17 cellular contexts compared by ENCODE assay signal in genomic region chr1:28110555-28110954, GRCh38. TPM values are rescaled to one million over a fixed set of nuclear protein-coding genes. Genes with fewer than 3 reads are reported as not detected.
A peak's percentile ranks its signal among the peaks of the same experiment; 100 is the strongest.
DNase-seq lines count a peak whose midpoint lies in the region; ATAC-seq, FAIRE-seq and TF ChIP-seq lines count a peak whose summit lies in the region.
"Had no signal": no experiment of that assay in that cellular context is flagged by ENCODE, and none has a peak within 500 bp of the region (broad histone marks: within the 10 kb centered on the region; RNA-seq: fewer than 3 reads in every experiment).

No MANE protein-coding gene starts in this region.

- H3K4ac ChIP-seq in H1 (replicated peaks; ENCODE audit: insufficient read length, low read depth, low read length), result no peak overlapping the region

- no peak overlapping the region for H3K23ac ChIP-seq in H1 (ENCODE audit: insufficient read length)

- TF ChIP-seq EP300 in H1 (IDR thresholded peaks at IDR 0.05; ENCODE audit: borderline replicate concordance in 1 of 2, low read depth in 2 of 2, low read length in 2 of 2), result no peak

- H4K91ac ChIP-seq in H1 (replicated peaks; ENCODE audit: insufficient read length, low read length), result no peak overlapping the region

- H3K9me3 ChIP-seq in BLaER1 treated with 17β-estradiol and CSF1 and Interleukin-3, amounts not matched to agents 10 nM and 100 nM (replicated peaks in 1 of 11), result no peaks in the 10 kb centered on the region
- H3K9me3 ChIP-seq in H1 (ENCODE audit: insufficient read depth in 2 of 2, low read depth in 1 of 2, low read length in 1 of 2) (no peaks in the 10 kb centered on the region), mucosa of descending colon (no peaks in the 10 kb centered on the region)
- H3K9me3 ChIP-seq: esophagus muscularis mucosa had no signal

- no peaks in the 10 kb centered on the region for H3K79me1 ChIP-seq in H1 (ENCODE audit: low read depth, low read length)

- peaks cover 0 to 90% (median 43%) of the 10 kb centered on the region in 10 experiments; a peak in 18 of 20 replicates for H3K4me1 ChIP-seq in BLaER1 treated with 17β-estradiol and CSF1 and Interleukin-3, amounts not matched to agents 10 nM and 100 nM
- no peaks in the 10 kb centered on the region; a peak in 1 of 7 replicates for H3K4me1 ChIP-seq in H1 (replicated peaks in 1 of 4; ENCODE audit: control insufficient read depth in 3 of 4, insufficient read depth in 4 of 4, low read length in 3 of 4)
- H3K4me1 ChIP-seq in mucosa of descending colon (ENCODE audit: low read depth), result no peaks in the 10 kb centered on the region
- H3K4me1 ChIP-seq: esophagus muscularis mucosa had no signal

- no peak overlapping the region for H3K56ac ChIP-seq in H1 (replicated peaks; ENCODE audit: insufficient read length, low read depth, low read length)

- POLR2A ChIA-PET in H1 (lab: Charles Lee; ENCODE audit: partially characterized antibody), result interaction anchor here (0.7 kb wide), 1 partner anchor 10 kb away, joined by 3 read pairs; no protein-coding TSS in a partner anchor

- no peak overlapping the region for H2BK12ac ChIP-seq in H1 (ENCODE audit: low read depth, low read length)

- H3K18ac ChIP-seq in H1 (ENCODE audit: extremely low read depth, low read length), result no peak overlapping the region

- H3K4me2 ChIP-seq in BLaER1 treated with 17β-estradiol and CSF1 and Interleukin-3, amounts not matched to agents 10 nM and 100 nM, result peak overlapping the region in 7 of 11 experiments; percentile 30 to 86 (median 69); a peak in 12 of 22 replicates
- H3K4me2 ChIP-seq in H1 (ENCODE audit: insufficient read depth in 1 of 2, low read depth in 2 of 2, low read length in 2 of 2), result no peak overlapping the region

- no peak overlapping the region for H2AK5ac ChIP-seq in H1 (ENCODE audit: low read depth, low read length)

- no peak for TF ChIP-seq POLR2A in H1 (IDR thresholded peaks at IDR 0.05; ENCODE audit: control extremely low read depth in 1 of 2, low read depth in 2 of 2, low read length in 2 of 2)

- H2BK20ac ChIP-seq in H1 (ENCODE audit: low read length), result no peak overlapping the region

- no peak overlapping the region for H4K5ac ChIP-seq in H1 (ENCODE audit: insufficient read length, low read depth, low read length)

- H3K27ac ChIP-seq in BLaER1 treated with 17β-estradiol and CSF1 and Interleukin-3, amounts not matched to agents 10 nM and 100 nM, result peak overlapping the region in 7 of 11 experiments; percentile 9 to 97 (median 79); a peak in 12 of 22 replicates
- H3K27ac ChIP-seq in H1 (ENCODE audit: low read depth, low read length), result no peak overlapping the region
- H3K27ac ChIP-seq: esophagus muscularis mucosa had no signal

- whole genome bisulfite sequencing in H1 (ENCODE audit: extremely low coverage in 1 of 2, insufficient coverage in 1 of 2, insufficient read length in 1 of 2, insufficient replicate concordance in 2 of 2, low coverage in 1 of 2, low lambda C conversion rate in 2 of 2, missing lambda C conversion rate in 1 of 2), 2 experiments, result 82% methylated on average over 1 of the region's 1 CpG; no CpG with 5 or more reads in 1 of the 2 experiments

- intact Hi-C loops in mucosa of descending colon (cut with DNase I, micrococcal nuclease), result no loop called here

- peak overlapping the region in 4 of 11 experiments; percentile 24 to 81 (median 76); a peak in 7 of 22 replicates for H3K9ac ChIP-seq in BLaER1 treated with 17β-estradiol and CSF1 and Interleukin-3, amounts not matched to agents 10 nM and 100 nM
- H3K9ac ChIP-seq in H1 (replicated peaks in 1 of 4; ENCODE audit: extremely low read depth in 1 of 4, low read depth in 3 of 4, low read length in 3 of 4), result no peak overlapping the region

- no peak overlapping the region for H3K14ac ChIP-seq in H1 (ENCODE audit: insufficient read length)

- 0 out of 2 replicates have a peak overlapping the region, but pooled peaks have one; percentile 55 for H2AFZ ChIP-seq in H1 (ENCODE audit: low read length)

- H3K27me3 ChIP-seq in BLaER1 treated with 17β-estradiol and CSF1 and Interleukin-3, amounts not matched to agents 10 nM and 100 nM, result no peaks in the 10 kb centered on the region
- H3K27me3 ChIP-seq in H1 (replicated peaks in 1 of 4; ENCODE audit: control insufficient read depth in 3 of 4, extremely low read depth in 1 of 4, insufficient read depth in 3 of 4, low read length in 3 of 4), result no peaks in the 10 kb centered on the region
- H3K27me3 ChIP-seq: esophagus muscularis mucosa had no signal

- H3K23me2 ChIP-seq in H1 (ENCODE audit: low read depth, low read length), result peaks cover 2% of the 10 kb centered on the region; the same call in 1 of the 2 replicates

- CTCF ChIA-PET in H1 (lab: Charles Lee; ENCODE audit: partially characterized antibody), result interaction anchor here (0.5 to 2.2 kb wide), 4 partner anchors 9 to 799 kb away, joined by 3 to 9 read pairs (median 7); no protein-coding TSS in a partner anchor

- no peaks in the 10 kb centered on the region for H3K79me2 ChIP-seq in H1 (ENCODE audit: control insufficient read depth in 1 of 2, insufficient read depth in 2 of 2, low read length in 2 of 2)

- peak; percentile 27 for ATAC-seq in mucosa of descending colon
- ATAC-seq in HG03108 (IDR thresholded peaks at IDR 0.05; ENCODE audit: unreplicated experiment), result no peak
- ATAC-seq: WTC11 had no signal

- no peak overlapping the region for H3K4me3 ChIP-seq in BLaER1 treated with 17β-estradiol and CSF1 and Interleukin-3, amounts not matched to agents 10 nM and 100 nM
- H3K4me3 ChIP-seq in H1 (ENCODE audit: extremely low read depth in 1 of 4, insufficient read depth in 2 of 4, low read depth in 3 of 4, low read length in 4 of 4) (no peak overlapping the region), mucosa of descending colon (no peak overlapping the region)
- H3K4me3 ChIP-seq: esophagus muscularis mucosa had no signal

- DNase-seq in M059J (ENCODE audit: low read depth) (peak; percentile 55), H1 (ENCODE audit: low read depth in 1 of 2, low spot score in 2 of 2) (no peak), mucosa of descending colon (no peak), NCI-H2227 (lab: John Stamatoyannopoulos, UW; ENCODE audit: unreplicated experiment) (no peak), SKM-1 (lab: John Stamatoyannopoulos, UW; ENCODE audit: unreplicated experiment) (no peak), NCI-H748 (lab: John Stamatoyannopoulos, UW; ENCODE audit: unreplicated experiment) (no peak)
- DNase-seq: activated effector memory CD4-positive, alpha-beta T cell treated with Interleukin-2 at 50 U/mL for 16 hours; anterior cingulate cortex; cortex of kidney; NCI-H187 treated with DMSO at 0.1 percent for 48 hours; NCI-H510A treated with DMSO at 0.1 percent for 48 hours; posterior cingulate gyrus; stimulated activated naive CD4-positive, alpha-beta T cell treated with Interleukin-2 at 50 U/mL for 16 hours had no signal

- H4K8ac ChIP-seq in H1 (ENCODE audit: extremely low read depth, insufficient read depth, low read length), result no peak overlapping the region

- TF ChIP-seq CTCF in H1 (IDR thresholded peaks at IDR 0.05; ENCODE audit: control extremely low read depth in 1 of 3, insufficient read depth in 1 of 3, low read depth in 1 of 3, low read length in 3 of 3), result no peak
- TF ChIP-seq CTCF in mucosa of descending colon (IDR thresholded peaks at IDR 0.05), result no peak

- TF ChIP-seq RAD21 in H1 (IDR thresholded peaks at IDR 0.05 in 1 of 2, conservative IDR thresholded peaks at IDR 0.05 in 1 of 2; ENCODE audit: low read depth in 2 of 2, low read length in 2 of 2), result no peak

- H4K20me1 ChIP-seq in BLaER1 treated with 17β-estradiol and CSF1 and Interleukin-3, amounts not matched to agents 10 nM and 100 nM, result no peaks in the 10 kb centered on the region
- H4K20me1 ChIP-seq in H1 (replicated peaks in 1 of 2; ENCODE audit: control insufficient read depth in 1 of 2, insufficient read depth in 2 of 2, low read length in 2 of 2), result no peaks in the 10 kb centered on the region

- no peak overlapping the region for H2BK120ac ChIP-seq in H1 (replicated peaks; ENCODE audit: low read depth, low read length)

- H2BK5ac ChIP-seq in H1 (ENCODE audit: low read depth, low read length), result no peak overlapping the region

- no peak for FAIRE-seq in H1 (lab: Jason Lieb, UNC)

- H2BK15ac ChIP-seq in H1 (ENCODE audit: low read length), result no peak overlapping the region

- H3K36me3 ChIP-seq in BLaER1 treated with 17β-estradiol and CSF1 and Interleukin-3, amounts not matched to agents 10 nM and 100 nM, result no peaks in the 10 kb centered on the region
- H3K36me3 ChIP-seq in H1 (ENCODE audit: control insufficient read depth in 2 of 4, insufficient read depth in 4 of 4, low read length in 3 of 4), result no peaks in the 10 kb centered on the region
- H3K36me3 ChIP-seq in mucosa of descending colon (ENCODE audit: low read depth), result no peaks in the 10 kb centered on the region
- H3K36me3 ChIP-seq: esophagus muscularis mucosa had no signal

TF ChIP-seq in H1, 55 proteins besides CTCF, POLR2A, EP300 and RAD21:
- TF ChIP-seq FOSL1 (IDR thresholded peaks at IDR 0.05; ENCODE audit: insufficient read depth, low read depth, low read length), result no peak
- TF ChIP-seq SIRT6 (IDR thresholded peaks at IDR 0.05; ENCODE audit: low read length), result no peak
- TF ChIP-seq JUND (IDR thresholded peaks at IDR 0.05; ENCODE audit: low read length), result no peak
- no peak for TF ChIP-seq CREB1 (IDR thresholded peaks at IDR 0.05)
- TF ChIP-seq CHD1 (IDR thresholded peaks at IDR 0.05; ENCODE audit: low read depth, low read length), result no peak
- TF ChIP-seq PHF8 (conservative IDR thresholded peaks at IDR 0.05; ENCODE audit: low read depth, low read length), result no peak
- TF ChIP-seq ASH2L (IDR thresholded peaks at IDR 0.05; ENCODE audit: low read length), result no peak
- no peak for TF ChIP-seq HDAC2 (IDR thresholded peaks at IDR 0.05; ENCODE audit: borderline replicate concordance in 1 of 2, low read depth in 2 of 2, low read length in 2 of 2)
- no peak for TF ChIP-seq CBX8 (IDR thresholded peaks at IDR 0.05; ENCODE audit: borderline replicate concordance, low read depth, low read length)
- no peak for TF ChIP-seq SRF (IDR thresholded peaks at IDR 0.05; ENCODE audit: low read depth, low read length)
- TF ChIP-seq POU5F1 (IDR thresholded peaks at IDR 0.05; ENCODE audit: low read depth, low read length), result no peak
- no peak for TF ChIP-seq RBBP5 (IDR thresholded peaks at IDR 0.05; ENCODE audit: borderline replicate concordance, low read depth, low read length)
TF ChIP-seq in H1: peak in this region for 0.

RNA-seq across cellular contexts. Expression of gene EYA3, which starts 22.1 kb away (rescaled TPM):
- 20.0 and 25.4 TPM in 2 replicates for total RNA-seq in M059J (2014; rRNA removed; shearing (Covaris generic))
- total RNA-seq in H1 (2021; fragmentation: NEBNext Ultra II Directional; extraction: Animal tissue kit (Norgen Biotek cat#: 25700)), result 33.9 and 34.2 TPM in 2 replicates
- polyA plus RNA-seq in H1 (2011; rRNA removed), result 7.9 and 15.0 TPM in 2 replicates
- 12.3 TPM for polyA plus RNA-seq in H1 (2011; cell fraction: cytosol; rRNA removed)
- 15.5 TPM for polyA plus RNA-seq in H1 (2011; cell fraction: nucleus; rRNA removed)
- 10.7 to 15.4 TPM (median 13.7 TPM) in 4 replicates for polyA plus RNA-seq in H1 (2012, experiment 1 of 2)
- 1.1 TPM for polyA plus RNA-seq in H1 (2012, experiment 2 of 2)
- polyA plus RNA-seq in H1 (2013, experiment 1 of 2), result 14.1 TPM
- polyA plus RNA-seq in H1 (2013, experiment 2 of 2), result 13.6 TPM
- polyA minus RNA-seq in H1 (2011; rRNA and poly(A)+ RNA removed), result 47.5 and 69.4 TPM in 2 replicates
- 17.5 TPM for polyA minus RNA-seq in H1 (2011; cell fraction: cytosol; rRNA and poly(A)+ RNA removed)
- 24.7 TPM for polyA minus RNA-seq in H1 (2011; cell fraction: nucleus; rRNA and poly(A)+ RNA removed)
- 10 to 100 TPM; 19.2 to 22.8 (median 19.9) TPM for total RNA-seq in mucosa of descending colon

Comparison
In these comparisons a context has a peak if more than half of its experiments do, and no peak if none do; other contexts are left out.
1. H3K4me2 ChIP-seq: peak in BLaER1 treated with 17β-estradiol and CSF1 and Interleukin-3, amounts not matched to agents 10 nM and 100 nM (7 of 11); none in H1 (0 of 2).